ENCODE assay signal across 9 cellular contexts in genomic region chr1:37808369-37809319, GRCh38. TPM values are rescaled to one million over a fixed set of nuclear protein-coding genes. Genes with fewer than 3 reads are reported as not detected.
A peak's percentile ranks its signal among the peaks of the same experiment; 100 is the strongest.
DNase-seq lines count a peak whose midpoint lies in the region; TF ChIP-seq lines count a peak whose summit lies in the region.
"Had no signal": no experiment of that assay in that cellular context is flagged by ENCODE, and none has a peak within 500 bp of the region (broad histone marks: within the 10 kb centered on the region; RNA-seq: fewer than 3 reads in every experiment).

No MANE protein-coding gene starts in this region.

- H3K4me3 ChIP-seq in HAP-1, result peak overlapping the region; percentile 79
- H3K4me3 ChIP-seq in LNCaP clone FGC (ENCODE audit: low read depth, low read length), result peak overlapping the region; percentile 73
- peak overlapping the region; percentile 88 for H3K4me3 ChIP-seq in colonic mucosa
- H3K4me3 ChIP-seq in spleen, result peak overlapping the region; percentile 89 to 98 (median 96)

- H3K27ac ChIP-seq in colonic mucosa (peak overlapping the region; percentile 93), spleen (peak overlapping the region; percentile 87 to 98 (median 94))

- TF ChIP-seq POLR2A in spleen (IDR thresholded peaks at IDR 0.05), result no peak

- H3K36me3 Mint-ChIP-seq in T-helper 1 cell treated with Interleukin-12 subunit alpha and Interleukin-12 subunit beta and Interleukin-4 antibody, amounts not matched to agents 30 μg/mL and 1 μg/mL, for 36 hours (ENCODE audit: low read depth), result peaks cover 27% of the 10 kb centered on the region

- H3K9ac ChIP-seq in colonic mucosa (ENCODE audit: low read depth in 2 of 2, low read length in 2 of 2), result peak overlapping the region; percentile 75 to 78

- no peak for TF ChIP-seq CTCF in LNCaP clone FGC (IDR thresholded peaks at IDR 0.05; ENCODE audit: control insufficient read depth, extremely low read depth, insufficient read depth)
- TF ChIP-seq CTCF in colonic mucosa (IDR thresholded peaks at IDR 0.05), result no peak
- TF ChIP-seq CTCF in spleen (IDR thresholded peaks at IDR 0.05 in 8 of 11, conservative IDR thresholded peaks at IDR 0.05 in 3 of 11), result no peak

- H3K36me3 ChIP-seq in HAP-1 (replicated peaks) (peaks cover 37% of the 10 kb centered on the region), colonic mucosa (peaks cover 20% of the 10 kb centered on the region), spleen (peaks cover 4 to 51% (median 30%) of the 10 kb centered on the region in 6 donors)

- peak; percentile 57 for DNase-seq in activated gamma-delta T cell (lab: John Stamatoyannopoulos, UW)
- DNase-seq in activated gamma-delta T cell treated with Interleukin-2 at 50 U/mL for 16 hours, result no peak
- DNase-seq in HAP-1 (ENCODE audit: low spot score in 2 of 2), result peak; percentile 46 to 82
- no peak for DNase-seq in LNCaP clone FGC (ENCODE audit: low read depth)
- peak; percentile 58 for DNase-seq in colonic mucosa
- peak; percentile 13 for DNase-seq in kidney glomerular epithelial cell (lab: John Stamatoyannopoulos, UW)
- peak; percentile 81 for DNase-seq in spleen

- H3K4me1 ChIP-seq in HAP-1 (peaks cover 11% of the 10 kb centered on the region), colonic mucosa (peaks cover 12% of the 10 kb centered on the region), spleen (peaks cover 24 to 75% (median 48%) of the 10 kb centered on the region in 6 donors)

- H3K27ac Mint-ChIP-seq in T-helper 1 cell treated with Interleukin-12 subunit alpha and Interleukin-12 subunit beta and Interleukin-4 antibody, amounts not matched to agents 30 μg/mL and 1 μg/mL, for 36 hours, result peak overlapping the region; percentile 97

- H3K4me1 Mint-ChIP-seq in T-helper 1 cell treated with Interleukin-12 subunit alpha and Interleukin-12 subunit beta and Interleukin-4 antibody, amounts not matched to agents 30 μg/mL and 1 μg/mL, for 36 hours (ENCODE audit: low read depth), result peaks cover 20% of the 10 kb centered on the region

- H3K9me3 ChIP-seq in HAP-1, result no peaks in the 10 kb centered on the region
- H3K9me3 ChIP-seq in colonic mucosa, result no peaks in the 10 kb centered on the region
- no peaks in the 10 kb centered on the region for H3K9me3 ChIP-seq in spleen

- no peaks in the 10 kb centered on the region for H3K27me3 Mint-ChIP-seq in T-helper 1 cell treated with Interleukin-12 subunit alpha and Interleukin-12 subunit beta and Interleukin-4 antibody, amounts not matched to agents 30 μg/mL and 1 μg/mL, for 36 hours (ENCODE audit: low read depth)

- peak overlapping the region; percentile 95 for H3K4me3 Mint-ChIP-seq in T-helper 1 cell treated with Interleukin-12 subunit alpha and Interleukin-12 subunit beta and Interleukin-4 antibody, amounts not matched to agents 30 μg/mL and 1 μg/mL, for 36 hours

- 6 to 13% (median 8%) methylated on average over 20 to 54 of the region's 54 CpGs for whole genome bisulfite sequencing in spleen, 5 donors

- in situ Hi-C loops in HAP-1 (cut with MboI; ENCODE audit: low sequenced_read_pairs), result loop anchor here (5.0 kb wide), 1 partner anchor 49 kb away; the partner anchor contains the start of gene MTF1

- H3K9me3 Mint-ChIP-seq in T-helper 1 cell treated with Interleukin-12 subunit alpha and Interleukin-12 subunit beta and Interleukin-4 antibody, amounts not matched to agents 30 μg/mL and 1 μg/mL, for 36 hours, result no peaks in the 10 kb centered on the region

- intact Hi-C loops in colonic mucosa (cut with DNase I) (loop anchor here (10.0 kb wide), 1 partner anchor 74 kb away; no protein-coding TSS in a partner anchor), spleen (cut with DNase I; ENCODE audit: low total_unique reads) (loop anchor here (5.0 to 10.0 kb wide), 2 partner anchors 49 to 114 kb away; partner anchors contain the start of genes CDCA8 and MTF1)

- H3K27me3 ChIP-seq in HAP-1 (ENCODE audit: low read depth) (no peaks in the 10 kb centered on the region), colonic mucosa (no peaks in the 10 kb centered on the region), spleen (replicated peaks in 1 of 7) (no peaks in the 10 kb centered on the region)

RNA-seq across cellular contexts. Expression of gene YRDC, which starts 0.6 kb away (rescaled TPM):
- total RNA-seq in colonic mucosa (10 to 100 TPM; 14.4 to 16.3 TPM), spleen (10 to 100 TPM in 5 of 7 donors, 1 to 10 TPM in 2; 8.0 to 13.4 (median 10.9) TPM)
- 10 to 100 TPM in 1 of 3 donors, 1 to 10 TPM in 2; 7.5 to 12.2 (median 9.9) TPM for polyA plus RNA-seq in spleen

RNA-seq across cellular contexts. Expression of gene C1orf122, which starts 1.1 kb away (rescaled TPM):
- total RNA-seq in colonic mucosa, result 10 to 100 TPM; 28.3 to 51.4 TPM
- 10 to 100 TPM; 15.9 to 31.1 (median 19.5) TPM for total RNA-seq in spleen
- polyA plus RNA-seq in spleen, result 10 to 100 TPM; 18.1 to 38.5 (median 23.1) TPM

RNA-seq across cellular contexts. Expression of gene MANEAL, which starts 15.0 kb away (rescaled TPM):
- total RNA-seq in colonic mucosa (10 to 100 TPM in 1 of 2 donors, 1 to 10 TPM in 1; 6.6 to 18.2 TPM), spleen (1 to 10 TPM; 1.8 to 9.2 (median 3.1) TPM)
- 1 to 10 TPM; 1.4 to 2.3 (median 1.8) TPM for polyA plus RNA-seq in spleen

RNA-seq across cellular contexts. Expression of gene EPHA10, which starts 43.7 kb away (rescaled TPM):
- total RNA-seq in colonic mucosa, result 10 to 100 TPM; 26.1 to 29.6 TPM
- total RNA-seq in spleen, result under 1 TPM in 4 of 7 donors, not detected in 3; 0.07 to 0.43 (median 0.26) TPM
- under 1 TPM; 0.02 to 0.10 (median 0.02) TPM for polyA plus RNA-seq in spleen
- total RNA-seq: subcutaneous adipose tissue had no signal

RNA-seq across cellular contexts. Expression of gene MTF1, which starts 50.7 kb away (rescaled TPM):
- total RNA-seq in colonic mucosa, result 10 to 100 TPM; 22.1 to 33.9 TPM
- 10 to 100 TPM in 6 of 7 donors, 1 to 10 TPM in 1; 9.3 to 49.8 (median 26.6) TPM for total RNA-seq in spleen
- 1 to 10 TPM; 1.3 to 3.1 (median 1.5) TPM for polyA plus RNA-seq in spleen

Comparison
In these comparisons a context has a peak if more than half of its experiments do, and no peak if none do; other contexts are left out.
1. DNase-seq: peak in activated gamma-delta T cell (single experiment), HAP-1 (2 of 2), colonic mucosa (single experiment), kidney glomerular epithelial cell (single experiment) and spleen (single experiment); none in activated gamma-delta T cell treated with Interleukin-2 at 50 U/mL for 16 hours (single experiment) and LNCaP clone FGC (single experiment).
2. Peak in every context shown above with its lines, with median percentiles within 50 percentile points of each other: H3K4me3 ChIP-seq.